Comparison of ENCODE assay signal across 1 cellular context in genomic region chr1:149886396-149887195, GRCh38.
TF ChIP-seq lines count a peak whose summit lies in the region.

No MANE protein-coding gene starts in this region.

TF ChIP-seq in GM12878, 131 proteins besides CTCF, POLR2A, EP300 and RAD21 (continues in another document):
- TF ChIP-seq MLLT1 (IDR thresholded peaks at IDR 0.05) (peak; percentile 52), RELA (IDR thresholded peaks at IDR 0.05; ENCODE audit: borderline replicate concordance, partially characterized antibody) (peak; percentile 72), ZBTB11 (CRISPR knock-in tag; IDR thresholded peaks at IDR 0.05) (no peak), RUNX3 (IDR thresholded peaks at IDR 0.05; ENCODE audit: low read length) (peak; percentile 29), RCOR1 (conservative IDR thresholded peaks at IDR 0.05; ENCODE audit: low read depth, low read length) (no peak), CREM (IDR thresholded peaks at IDR 0.05; ENCODE audit: low read depth) (peak; percentile 31), JUNB (IDR thresholded peaks at IDR 0.05) (no peak), BACH1 (IDR thresholded peaks at IDR 0.05; ENCODE audit: borderline replicate concordance) (peak; percentile 95), RFX5 (IDR thresholded peaks at IDR 0.05; ENCODE audit: low read depth, low read length) (peak; percentile 84), CUX1 (IDR thresholded peaks at IDR 0.05; ENCODE audit: insufficient replicate concordance, low read depth, low read length) (no peak), ZNF207 (IDR thresholded peaks at IDR 0.05; ENCODE audit: borderline replicate concordance) (peak; percentile 82), HDAC2 (IDR thresholded peaks at IDR 0.05) (no peak), POU2F2 (IDR thresholded peaks at IDR 0.05; ENCODE audit: borderline replicate concordance, low read depth, low read length) (peak; percentile 100), USF1 (IDR thresholded peaks at IDR 0.05; ENCODE audit: borderline replicate concordance, extremely low read length, insufficient read depth, low read depth, low read length) (no peak), SIX5 (IDR thresholded peaks at IDR 0.05; ENCODE audit: low read depth, low read length, severe bottlenecking) (no peak), PKNOX1 (IDR thresholded peaks at IDR 0.05) (peak; percentile 73), MYC (IDR thresholded peaks at IDR 0.05; ENCODE audit: insufficient read depth, insufficient read length, insufficient replicate concordance, low read length, severe bottlenecking) (no peak), CREB1 (IDR thresholded peaks at IDR 0.05; ENCODE audit: low read depth) (peak; percentile 84), SUZ12 (IDR thresholded peaks at IDR 0.05; ENCODE audit: unreplicated experiment) (no peak), CBFB (IDR thresholded peaks at IDR 0.05; ENCODE audit: low read depth) (peak; percentile 86), LARP7 (IDR thresholded peaks at IDR 0.05) (peak; percentile 23; the same call in 1 of the 2 replicates), POLR2AphosphoS2 (IDR thresholded peaks at IDR 0.05; ENCODE audit: low read depth, low read length) (peak; percentile 96), ATF7 (IDR thresholded peaks at IDR 0.05; ENCODE audit: low read depth) (peak; percentile 33; the same call in 1 of the 2 replicates), DPF2 (IDR thresholded peaks at IDR 0.05) (peak; percentile 10; the same call in 1 of the 2 replicates), BCLAF1 (IDR thresholded peaks at IDR 0.05) (0 out of 2 replicates have a peak, but pooled peaks have one; percentile 4), RB1 (IDR thresholded peaks at IDR 0.05; ENCODE audit: borderline replicate concordance) (peak; percentile 26; the same call in 1 of the 2 replicates), NKRF (conservative IDR thresholded peaks at IDR 0.05) (peak; percentile 92), TCF12 (IDR thresholded peaks at IDR 0.05; ENCODE audit: low read depth, low read length) (peak; percentile 75; the same call in 1 of the 2 replicates), MYB (IDR thresholded peaks at IDR 0.05; ENCODE audit: borderline replicate concordance, low read depth, low read length) (no peak), PML (IDR thresholded peaks at IDR 0.05; ENCODE audit: low read length) (peak; percentile 96), HCFC1 (IDR thresholded peaks at IDR 0.05; ENCODE audit: low read length) (no peak), IRF3 (IDR thresholded peaks at IDR 0.05) (peak; percentile 56; the same call in 1 of the 2 replicates), SP1 (IDR thresholded peaks at IDR 0.05; ENCODE audit: low read depth, low read length) (peak; percentile 91), TAF1 (IDR thresholded peaks at IDR 0.05; ENCODE audit: borderline replicate concordance, low read depth, low read length) (peak; percentile 93), SMARCA5 (IDR thresholded peaks at IDR 0.05) (peak; percentile 29; the same call in 1 of the 2 replicates), ESRRA (IDR thresholded peaks at IDR 0.05; ENCODE audit: low read length) (no peak; the same call in 1 of the 2 replicates), PRDM15 (CRISPR knock-in tag; IDR thresholded peaks at IDR 0.05) (no peak)
